In the genomic region with DNA sequence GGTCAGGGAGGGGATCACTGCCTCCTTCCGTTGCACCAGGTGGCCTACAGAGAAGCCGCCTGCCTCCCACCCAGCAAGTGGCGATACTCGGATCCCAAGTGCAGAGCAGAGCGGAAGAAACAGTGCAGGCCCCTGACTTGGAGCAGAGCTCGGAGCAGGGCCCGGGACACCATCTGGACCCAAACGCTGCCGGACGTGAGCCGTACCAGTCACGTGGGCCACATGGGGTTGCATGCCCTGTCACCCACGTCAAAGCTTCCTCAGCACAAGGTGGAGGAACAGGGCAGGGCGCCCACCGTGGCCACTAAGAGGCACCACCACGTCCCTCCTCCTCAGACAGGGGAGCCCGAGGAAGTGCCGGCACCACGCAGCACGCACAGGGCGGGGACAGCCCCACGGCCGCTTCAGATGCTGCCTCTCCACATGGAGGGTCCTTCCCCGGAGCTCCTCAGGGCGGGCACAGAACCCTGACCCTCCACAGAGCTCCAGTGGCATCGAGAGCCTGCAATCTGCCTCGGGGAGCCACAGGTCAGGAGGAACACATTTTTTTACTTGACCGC, we compare ENCODE assay signal across 32 cellular contexts. TPM values are rescaled to one million over a fixed set of nuclear protein-coding genes. Genes with fewer than 3 reads are reported as not detected.
"Had no signal": no experiment of that assay in that cellular context is flagged by ENCODE, and none has a peak within 500 bp of the region (broad histone marks: within the 10 kb centered on the region; RNA-seq: fewer than 3 reads in every experiment).

No MANE protein-coding gene starts in this region.

- H2AFZ ChIP-seq: neural progenitor cell had no signal

- H3K27ac Mint-ChIP-seq: nephron progenitor cell; neural progenitor cell; progenitor cell of endocrine pancreas; stimulated activated naive CD8-positive, alpha-beta T cell treated with anti-CD3 and anti-CD28 coated beads, Interleukin-15, Interleukin-2, amounts not matched to agents 100 ng/mL and 50 ng/mL, for 24 hours had no signal

- H3K9me3 Mint-ChIP-seq: immature natural killer cell; naive thymus-derived CD4-positive, alpha-beta T cell; stimulated activated naive CD8-positive, alpha-beta T cell treated with anti-CD3 and anti-CD28 coated beads, Interleukin-15, Interleukin-2, amounts not matched to agents 100 ng/mL and 50 ng/mL, for 24 hours had no signal

- H3K9me3 ChIP-seq: left ventricle myocardium inferior, mucosa of descending colon, ovary, right atrium auricular region, right lobe of liver, suprapubic skin, thoracic aorta, tibial artery, upper lobe of right lung had no signal

- H3K36me3 Mint-ChIP-seq: neural progenitor cell had no signal

- H3K9ac ChIP-seq: neural progenitor cell had no signal

- H3K27me3 ChIP-seq: ovary, right atrium auricular region, right lobe of liver, suprapubic skin, upper lobe of right lung had no signal

- H3K4me3 ChIP-seq: left ventricle myocardium inferior, lung, mucosa of descending colon, neural progenitor cell, ovary, right atrium auricular region, right lobe of liver, smooth muscle cell, suprapubic skin, thoracic aorta, tibial artery, upper lobe of right lung had no signal

- ATAC-seq: mucosa of descending colon; naive thymus-derived CD4-positive, alpha-beta T cell; right lobe of liver; upper lobe of right lung had no signal

- H3K4me3 Mint-ChIP-seq: nephron progenitor cell; stimulated activated naive CD8-positive, alpha-beta T cell treated with anti-CD3 and anti-CD28 coated beads, Interleukin-15, Interleukin-2, amounts not matched to agents 100 ng/mL and 50 ng/mL, for 24 hours had no signal

- H3K27ac ChIP-seq: left ventricle myocardium inferior, neural progenitor cell, ovary, right atrium auricular region, right lobe of liver, suprapubic skin, thoracic aorta, tibial artery, upper lobe of right lung had no signal

- H3K4me2 ChIP-seq: neural progenitor cell, smooth muscle cell had no signal

- DNase-seq: hippocampal formation; immature natural killer cell; left ventricle myocardium inferior; midbrain; mucosa of descending colon; naive thymus-derived CD4-positive, alpha-beta T cell; nephron progenitor cell; ovary; right lobe of liver; stimulated activated CD4-positive, alpha-beta T cell treated with anti-CD3 and anti-CD28 coated beads, Interleukin-12 subunit alpha, Interleukin-12 subunit beta, amount 100 ng/mL, for 4 hours; stimulated activated CD4-positive, alpha-beta T cell treated with anti-CD3 and anti-CD28 coated beads, Interleukin-15, amount 100 ng/mL, for 24 hours; stimulated activated CD4-positive, alpha-beta T cell treated with anti-CD3 and anti-CD28 coated beads, Interleukin-2, amount 100 ng/mL, for 24 hours; stimulated activated CD4-positive, alpha-beta T cell treated with anti-CD3 and anti-CD28 coated beads, Interleukin-4, amount 100 ng/mL, for 1 hour; stimulated activated naive CD4-positive, alpha-beta T cell; trophoblast cell; upper lobe of right lung had no signal

- H3K36me3 ChIP-seq: left ventricle myocardium inferior, neural progenitor cell, ovary, right atrium auricular region, right lobe of liver, suprapubic skin, thoracic aorta, tibial artery, upper lobe of right lung had no signal

RNA-seq across cellular contexts. Expression of gene ZFYVE28, which starts 18.7 kb away (rescaled TPM):
- polyA plus RNA-seq: smooth muscle cell had no signal

RNA-seq across cellular contexts. Expression of gene CFAP99, which starts 19.0 kb away (rescaled TPM):
- total RNA-seq: kidney epithelial cell, left ventricle myocardium inferior, lower leg skin, mesenteric fat pad, myocyte, progenitor cell of endocrine pancreas, pulmonary artery endothelial cell, right atrium auricular region, skeletal muscle tissue, smooth muscle cell, subcutaneous adipose tissue, suprapubic skin, thoracic aorta, upper lobe of right lung had no signal
- polyA plus RNA-seq: immature natural killer cell; naive thymus-derived CD4-positive, alpha-beta T cell; smooth muscle cell had no signal
